ENCODE assay signal across 8 cellular contexts in the genomic region with DNA sequence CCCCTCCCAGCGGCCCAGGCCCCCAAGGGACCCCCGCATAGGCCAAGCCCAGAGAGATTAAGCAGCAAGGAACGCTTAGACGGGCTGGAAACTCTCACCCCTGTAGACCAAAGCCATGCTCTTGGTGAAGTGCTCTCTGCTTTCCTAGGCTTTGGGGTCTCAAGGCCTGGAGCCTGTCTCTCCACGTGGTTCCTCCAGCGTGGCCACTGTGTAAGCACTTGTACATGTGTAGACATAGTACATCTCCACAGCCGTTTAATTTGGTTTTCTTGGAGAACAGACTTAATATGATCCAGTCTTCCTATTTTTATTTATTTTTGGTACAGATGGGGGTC. TPM values are rescaled to one million over a fixed set of nuclear protein-coding genes. Genes with fewer than 3 reads are reported as not detected.
DNase-seq lines count a peak whose midpoint lies in the region; ATAC-seq and TF ChIP-seq lines count a peak whose summit lies in the region.

No MANE protein-coding gene starts in this region.

- no peaks in the 10 kb centered on the region for H3K36me3 ChIP-seq in PC-3 (ENCODE audit: low read depth, low read length)
- H3K36me3 ChIP-seq in psoas muscle (ENCODE audit: insufficient read depth in 1 of 2, low read depth in 1 of 2) = peaks cover 0 to 2% of the 10 kb centered on the region in 2 donors

- POLR2A ChIA-PET in PC-3 (lab: Charles Lee; ENCODE audit: unreplicated experiment) = no interaction called here

- H2AFZ ChIP-seq in PC-3 (ENCODE audit: low read length) = peak overlapping the region; percentile 68; the same call in 1 of the 2 replicates

- H3K27me3 ChIP-seq in PC-3 (ENCODE audit: low read length) (no peaks in the 10 kb centered on the region), psoas muscle (ENCODE audit: insufficient read depth in 3 of 3, low read length in 2 of 3) (no peaks in the 10 kb centered on the region)

- H3K9me3 ChIP-seq in PC-3 (ENCODE audit: low read length) = no peaks in the 10 kb centered on the region
- H3K9me3 ChIP-seq in psoas muscle = no peaks in the 10 kb centered on the region

- peak overlapping the region; percentile 92 for H3K9ac ChIP-seq in PC-3 (ENCODE audit: low read length)

- H3K4me2 ChIP-seq in PC-3 (ENCODE audit: low read length) = peak overlapping the region; percentile 99

- H3K27ac ChIP-seq in PC-3 (ENCODE audit: low read length) (peak overlapping the region; percentile 34), epithelial cell of prostate (peak overlapping the region; percentile 69), psoas muscle (peak overlapping the region; percentile 92)

- H3K4me3 ChIP-seq in PC-3 (ENCODE audit: low read length) = peak overlapping the region; percentile 90
- peak overlapping the region; percentile 91 for H3K4me3 ChIP-seq in psoas muscle

- peak; percentile 64 for DNase-seq in NCI-H82 (lab: John Stamatoyannopoulos, UW)
- no peak for DNase-seq in NCI-H82 treated with DMSO at 0.1 percent for 48 hours (lab: John Stamatoyannopoulos, UW; ENCODE audit: unreplicated experiment)
- no peak for DNase-seq in PC-3
- DNase-seq in epithelial cell of prostate (ENCODE audit: low read depth, low spot score) = no peak
- no peak for DNase-seq in psoas muscle
- no peak for DNase-seq in midbrain (lab: John Stamatoyannopoulos, UW)
- DNase-seq in H4 (ENCODE audit: low spot score) = no peak

- no TSS peak for BruUV-seq in PC-3 (replicated peaks; lab: Mats Ljungman, UMichigan)

- TF ChIP-seq CTCF in PC-3 (conservative IDR thresholded peaks at IDR 0.05; ENCODE audit: low read depth, low read length) (no peak), psoas muscle (IDR thresholded peaks at IDR 0.05) (no peak)

- ATAC-seq in PC-3 (peak; percentile 3; the same call in 1 of the 2 replicates), psoas muscle (peak in 2 of 4 donors; percentile 2 to 4), HG02610 (IDR thresholded peaks at IDR 0.05; ENCODE audit: unreplicated experiment) (no peak)

- peaks cover 68% of the 10 kb centered on the region for H3K79me2 ChIP-seq in PC-3 (ENCODE audit: low read length)

- no peaks in the 10 kb centered on the region for H3F3A ChIP-seq in PC-3 (ENCODE audit: low read length, unreplicated experiment)

- intact Hi-C loops in PC-3 (cut with micrococcal nuclease) (loop anchor here (5.0 kb wide), 2 partner anchors 235 to 280 kb away; a partner anchor contains a TSS), psoas muscle (cut with DNase I) (no loop called here)

- H3K4me1 ChIP-seq in PC-3 (ENCODE audit: insufficient read depth, low read length) (peaks cover 18% of the 10 kb centered on the region), psoas muscle (peaks cover 52% of the 10 kb centered on the region)

- CTCF ChIA-PET in PC-3 (lab: Charles Lee) = no interaction called here

- H3K9me2 ChIP-seq in PC-3 (replicated peaks; ENCODE audit: low read length) = no peaks in the 10 kb centered on the region

- H4K20me1 ChIP-seq in PC-3 (ENCODE audit: low read length) = no peaks in the 10 kb centered on the region

- 19 to 29% (median 22%) methylated on average over 7 of the region's 7 CpGs for WGBS in psoas muscle, 3 donors

RNA-seq across cellular contexts. Expression of a gene that starts 1.1 kb away (rescaled TPM):
- 13.3 TPM in 2 replicates for total RNA-seq in PC-3 (2014; rRNA removed)
- 10 to 100 TPM; 17.0 to 18.6 (median 17.9) TPM for total RNA-seq in psoas muscle
- 10 to 100 TPM; 10.7 to 27.5 (median 10.9) TPM for polyA plus RNA-seq in psoas muscle
- 15.9 and 19.3 TPM in 2 replicates for total RNA-seq in H4 (2014; rRNA removed; shearing (Covaris generic))

RNA-seq across cellular contexts. Expression of a gene that starts 17.0 kb away (rescaled TPM):
- total RNA-seq in PC-3 (2014; rRNA removed) = 1.3 and 1.6 TPM in 2 replicates
- total RNA-seq in psoas muscle = 1 to 10 TPM in 3 of 4 donors, under 1 TPM in 1; 0.98 to 3.9 (median 2.8) TPM
- polyA plus RNA-seq in psoas muscle = 1 to 10 TPM in 2 of 3 donors, under 1 TPM in 1; 0.10 to 8.2 (median 3.8) TPM
- 0.12 and 0.45 TPM in 2 replicates for total RNA-seq in H4 (2014; rRNA removed; shearing (Covaris generic))

RNA-seq across cellular contexts. Expression of a gene that starts 17.7 kb away (rescaled TPM):
- total RNA-seq in PC-3 (2014; rRNA removed) = 14.3 and 17.0 TPM in 2 replicates
- 10 to 100 TPM; 11.2 to 31.7 (median 18.8) TPM for total RNA-seq in psoas muscle
- 10 to 100 TPM in 2 of 3 donors, 1 to 10 TPM in 1; 6.3 to 43.3 (median 16.9) TPM for polyA plus RNA-seq in psoas muscle
- 19.3 and 27.6 TPM in 2 replicates for total RNA-seq in H4 (2014; rRNA removed; shearing (Covaris generic))

RNA-seq across cellular contexts. Expression of a gene that starts 26.9 kb away (rescaled TPM):
- 0.23 TPM in 1 of 2 replicates, not detected in the other for total RNA-seq in PC-3 (2014; rRNA removed)
- total RNA-seq in psoas muscle = under 1 TPM in 3 of 4 donors, not detected in 1; 0.17 to 0.28 (median 0.21) TPM
- polyA plus RNA-seq in psoas muscle = under 1 TPM in 1 of 3 donors, not detected in 2; 0.14 TPM
- total RNA-seq in H4 (2014; rRNA removed; shearing (Covaris generic)) = 0.10 and 0.17 TPM in 2 replicates

Comparison
In these comparisons a context has a peak if more than half of its experiments do, and no peak if none do; other contexts are left out.
1. H3K27ac ChIP-seq: peak in every context shown above with its lines; median percentile 92 in psoas muscle; 69 in epithelial cell of prostate; 34 in PC-3.